Comparison of ENCODE assay signal across 1 cellular context in the genomic region with DNA sequence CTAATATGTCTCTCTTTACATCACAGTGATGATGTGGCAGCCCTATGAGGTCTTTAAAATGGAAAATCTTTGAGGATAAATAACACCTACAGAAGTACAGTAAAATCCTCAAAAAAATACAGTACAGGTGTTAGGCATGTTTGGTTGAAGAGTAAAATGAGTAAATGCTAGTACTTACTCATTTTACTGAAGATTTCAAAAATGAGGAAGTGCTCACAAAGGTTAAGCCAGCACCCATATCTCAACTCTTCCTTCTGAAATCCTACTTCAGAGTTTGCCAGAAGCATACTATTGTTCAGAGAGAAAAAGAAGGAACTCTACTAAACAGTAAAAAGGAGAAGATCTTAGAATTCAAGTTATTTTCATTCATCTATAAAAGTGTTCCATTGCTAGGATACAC.
TF ChIP-seq lines count a peak whose summit lies in the region.

No MANE protein-coding gene starts in this region.

TF ChIP-seq in GM12878, 131 proteins besides CTCF, POLR2A, EP300 and RAD21 (continued from another document):
- TF ChIP-seq, protein P1, sequence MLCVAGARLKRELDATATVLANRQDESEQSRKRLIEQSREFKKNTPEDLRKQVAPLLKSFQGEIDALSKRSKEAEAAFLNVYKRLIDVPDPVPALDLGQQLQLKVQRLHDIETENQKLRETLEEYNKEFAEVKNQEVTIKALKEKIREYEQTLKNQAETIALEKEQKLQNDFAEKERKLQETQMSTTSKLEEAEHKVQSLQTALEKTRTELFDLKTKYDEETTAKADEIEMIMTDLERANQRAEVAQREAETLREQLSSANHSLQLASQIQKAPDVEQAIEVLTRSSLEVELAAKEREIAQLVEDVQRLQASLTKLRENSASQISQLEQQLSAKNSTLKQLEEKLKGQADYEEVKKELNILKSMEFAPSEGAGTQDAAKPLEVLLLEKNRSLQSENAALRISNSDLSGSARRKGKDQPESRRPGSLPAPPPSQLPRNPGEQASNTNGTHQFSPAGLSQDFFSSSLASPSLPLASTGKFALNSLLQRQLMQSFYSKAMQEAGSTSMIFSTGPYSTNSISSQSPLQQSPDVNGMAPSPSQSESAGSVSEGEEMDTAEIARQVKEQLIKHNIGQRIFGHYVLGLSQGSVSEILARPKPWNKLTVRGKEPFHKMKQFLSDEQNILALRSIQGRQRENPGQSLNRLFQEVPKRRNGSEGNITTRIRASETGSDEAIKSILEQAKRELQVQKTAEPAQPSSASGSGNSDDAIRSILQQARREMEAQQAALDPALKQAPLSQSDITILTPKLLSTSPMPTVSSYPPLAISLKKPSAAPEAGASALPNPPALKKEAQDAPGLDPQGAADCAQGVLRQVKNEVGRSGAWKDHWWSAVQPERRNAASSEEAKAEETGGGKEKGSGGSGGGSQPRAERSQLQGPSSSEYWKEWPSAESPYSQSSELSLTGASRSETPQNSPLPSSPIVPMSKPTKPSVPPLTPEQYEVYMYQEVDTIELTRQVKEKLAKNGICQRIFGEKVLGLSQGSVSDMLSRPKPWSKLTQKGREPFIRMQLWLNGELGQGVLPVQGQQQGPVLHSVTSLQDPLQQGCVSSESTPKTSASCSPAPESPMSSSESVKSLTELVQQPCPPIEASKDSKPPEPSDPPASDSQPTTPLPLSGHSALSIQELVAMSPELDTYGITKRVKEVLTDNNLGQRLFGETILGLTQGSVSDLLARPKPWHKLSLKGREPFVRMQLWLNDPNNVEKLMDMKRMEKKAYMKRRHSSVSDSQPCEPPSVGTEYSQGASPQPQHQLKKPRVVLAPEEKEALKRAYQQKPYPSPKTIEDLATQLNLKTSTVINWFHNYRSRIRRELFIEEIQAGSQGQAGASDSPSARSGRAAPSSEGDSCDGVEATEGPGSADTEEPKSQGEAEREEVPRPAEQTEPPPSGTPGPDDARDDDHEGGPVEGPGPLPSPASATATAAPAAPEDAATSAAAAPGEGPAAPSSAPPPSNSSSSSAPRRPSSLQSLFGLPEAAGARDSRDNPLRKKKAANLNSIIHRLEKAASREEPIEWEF (IDR thresholded peaks at IDR 0.05; ENCODE audit: insufficient replicate concordance, low read depth, low read length): no peak
- TF ChIP-seq FOS (IDR thresholded peaks at IDR 0.05; ENCODE audit: borderline replicate concordance, extremely low read depth, insufficient read length) (no peak), TARDBP (IDR thresholded peaks at IDR 0.05; ENCODE audit: borderline replicate concordance) (no peak), RCOR1 (conservative IDR thresholded peaks at IDR 0.05; ENCODE audit: low read depth, low read length) (no peak), STAT3 (IDR thresholded peaks at IDR 0.05; ENCODE audit: low read depth, low read length) (no peak), SPI1 (IDR thresholded peaks at IDR 0.05; ENCODE audit: borderline replicate concordance, insufficient read depth, low read depth, low read length) (peak; percentile 95), NFYA (IDR thresholded peaks at IDR 0.05; ENCODE audit: borderline replicate concordance, low read depth, low read length) (no peak), ZNF24 (IDR thresholded peaks at IDR 0.05) (peak; percentile 10; the same call in 1 of the 2 replicates), PKNOX1 (IDR thresholded peaks at IDR 0.05) (no peak), TAF1 (IDR thresholded peaks at IDR 0.05; ENCODE audit: borderline replicate concordance, low read depth, low read length) (no peak), CEBPZ (IDR thresholded peaks at IDR 0.05; ENCODE audit: low read depth, low read length) (no peak), CHD2 (IDR thresholded peaks at IDR 0.05; ENCODE audit: borderline replicate concordance, low read depth, low read length) (no peak), HDGF (IDR thresholded peaks at IDR 0.05) (no peak), PBX3 (IDR thresholded peaks at IDR 0.05; ENCODE audit: insufficient replicate concordance, low read depth, low read length) (no peak)
